2 cellular contexts compared by ENCODE assay signal in genomic region chr18:36240510-36240909, GRCh38. TPM values are rescaled to one million over a fixed set of nuclear protein-coding genes. Genes with fewer than 3 reads are reported as not detected.
"Had no signal": no experiment of that assay in that cellular context is flagged by ENCODE, and none has a peak within 500 bp of the region (broad histone marks: within the 10 kb centered on the region; RNA-seq: fewer than 3 reads in every experiment).

No MANE protein-coding gene starts in this region.

RNA-seq across cellular contexts. Expression of gene MOCOS, which starts 53.2 kb away (rescaled TPM):
- polyA plus RNA-seq: immature natural killer cell had no signal

RNA-seq across cellular contexts. Expression of gene FHOD3, which starts 57.0 kb away (rescaled TPM):
- total RNA-seq: mononuclear cell had no signal
- polyA plus RNA-seq: immature natural killer cell had no signal
